Comparison of ENCODE assay signal across 1 cellular context in genomic region chr13:48221301-48222190, GRCh38.
TF ChIP-seq lines count a peak whose summit lies in the region.

No MANE protein-coding gene starts in this region.

TF ChIP-seq in K562, 482 proteins besides CTCF, POLR2A, EP300 and RAD21 (continued from another document):
- no peak for TF ChIP-seq CREB3 (tag; conservative IDR thresholded peaks at IDR 0.05; ENCODE audit: low read depth)
- no peak for TF ChIP-seq TAF9B (IDR thresholded peaks at IDR 0.05; ENCODE audit: partially characterized antibody)
- no peak for TF ChIP-seq NR2C2 (CRISPR knock-in tag; IDR thresholded peaks at IDR 0.05)
- no peak for TF ChIP-seq NR2C2 (tag; IDR thresholded peaks at IDR 0.05)
- no peak for TF ChIP-seq KAT7 (CRISPR knock-in tag; IDR thresholded peaks at IDR 0.05; ENCODE audit: borderline replicate concordance)
- TF ChIP-seq MTA3 (IDR thresholded peaks at IDR 0.05; ENCODE audit: borderline replicate concordance) = no peak
- no peak for TF ChIP-seq SPI1 (IDR thresholded peaks at IDR 0.05; ENCODE audit: borderline replicate concordance, low read depth, low read length)
- no peak for TF ChIP-seq ZC3H8 (IDR thresholded peaks at IDR 0.05)
- TF ChIP-seq NONO (IDR thresholded peaks at IDR 0.05; ENCODE audit: low read depth in 2 of 2, low read length in 1 of 2) = no peak
